Comparison of ENCODE assay signal across 25 cellular contexts in genomic region chr6:136658711-136659110, GRCh38.
DNase-seq lines count a peak whose midpoint lies in the region; ATAC-seq and TF ChIP-seq lines count a peak whose summit lies in the region.
"Had no signal": no experiment of that assay in that cellular context is flagged by ENCODE, and none has a peak within 500 bp of the region (broad histone marks: within the 10 kb centered on the region; RNA-seq: fewer than 3 reads in every experiment).

No MANE protein-coding gene starts in this region.

- no peaks in the 10 kb centered on the region for H3K4me1 Mint-ChIP-seq in activated T-cell treated with anti-CD3 and anti-CD28 coated beads, Interleukin-2, amount 50 U/mL, for 72 hours (ENCODE audit: low read depth)
- H3K4me1 Mint-ChIP-seq in activated T-cell treated with anti-CD3 and anti-CD28 coated beads, Interleukin-2, amount 50 U/mL, for 24 hours (ENCODE audit: low read depth), result no peaks in the 10 kb centered on the region
- H3K4me1 Mint-ChIP-seq: CD14-positive monocyte had no signal

- no peaks in the 10 kb centered on the region for H3K27me3 ChIP-seq in mesenchymal stem cell (ENCODE audit: control insufficient read depth in 1 of 2, insufficient read depth in 1 of 2, low read length in 2 of 2)
- H3K27me3 ChIP-seq in thyroid gland, result no peaks in the 10 kb centered on the region
- no peaks in the 10 kb centered on the region for H3K27me3 ChIP-seq in dorsolateral prefrontal cortex
- H3K27me3 ChIP-seq: BE2C; BLaER1 treated with 17β-estradiol and CSF1 and Interleukin-3, amounts not matched to agents 10 nM and 100 nM had no signal

- H3K18ac ChIP-seq in mesenchymal stem cell (ENCODE audit: low read depth in 1 of 2, low read length in 2 of 2), result no peak overlapping the region

- peak overlapping the region; percentile 10 for H3K27ac Mint-ChIP-seq in activated T-cell treated with anti-CD3 and anti-CD28 coated beads, Interleukin-2, amount 50 U/mL, for 72 hours
- H3K27ac Mint-ChIP-seq in activated T-cell treated with anti-CD3 and anti-CD28 coated beads, Interleukin-2, amount 50 U/mL, for 24 hours, result no peak overlapping the region
- H3K27ac Mint-ChIP-seq: CD4-positive, alpha-beta T cell had no signal

- peaks cover 2 to 4% of the 10 kb centered on the region in 2 donors for H3K36me3 Mint-ChIP-seq in activated T-cell treated with anti-CD3 and anti-CD28 coated beads, Interleukin-2, amount 50 U/mL, for 72 hours (ENCODE audit: insufficient read depth in 2 of 2)
- peaks cover 24% of the 10 kb centered on the region for H3K36me3 Mint-ChIP-seq in activated T-cell treated with anti-CD3 and anti-CD28 coated beads, Interleukin-2, amount 50 U/mL, for 24 hours (ENCODE audit: low read depth)

- WGBS in mesenchymal stem cell, result 100% methylated on average over 1 of the region's 2 CpGs
- 71 to 88% methylated on average over 2 of the region's 2 CpGs for WGBS in thyroid gland, 2 donors

- TF ChIP-seq CTCF in VCaP (conservative IDR thresholded peaks at IDR 0.05) (no peak), thyroid gland (IDR thresholded peaks at IDR 0.05) (no peak), dorsolateral prefrontal cortex (IDR thresholded peaks at IDR 0.05 in 54 of 56, conservative IDR thresholded peaks at IDR 0.05 in 2 of 56; ENCODE audit: low read depth in 1 of 56, partially characterized antibody in 56 of 56) (no peak)

- no peak overlapping the region for H3K14ac ChIP-seq in mesenchymal stem cell (ENCODE audit: low read length in 2 of 2)

- no peaks in the 10 kb centered on the region for H3K79me1 ChIP-seq in mesenchymal stem cell (replicated peaks; ENCODE audit: low read length, poor library complexity, severe bottlenecking)

- H3K4me3 Mint-ChIP-seq in activated T-cell treated with anti-CD3 and anti-CD28 coated beads, Interleukin-2, amount 50 U/mL, for 72 hours, result no peak overlapping the region
- no peak overlapping the region for H3K4me3 Mint-ChIP-seq in activated T-cell treated with anti-CD3 and anti-CD28 coated beads, Interleukin-2, amount 50 U/mL, for 24 hours
- H3K4me3 Mint-ChIP-seq: CD14-positive monocyte; CD4-positive, alpha-beta T cell; CD8-positive, alpha-beta memory T cell had no signal

- no peak overlapping the region for H3K9ac ChIP-seq in mesenchymal stem cell (ENCODE audit: low read length)
- H3K9ac ChIP-seq: BLaER1 treated with 17β-estradiol and CSF1 and Interleukin-3, amounts not matched to agents 10 nM and 100 nM; GM23248 had no signal

- no peak for DNase-seq in activated T-cell treated with anti-CD3 and anti-CD28 coated beads, Interleukin-2, amount 50 U/mL, for 72 hours
- DNase-seq in activated T-cell treated with anti-CD3 and anti-CD28 coated beads, Interleukin-2, amount 50 U/mL, for 24 hours, result no peak
- DNase-seq in mesenchymal stem cell, result no peak
- no peak for DNase-seq in thyroid gland
- no peak for DNase-seq in ureter (ENCODE audit: low spot score)
- no peak for DNase-seq in dorsolateral prefrontal cortex
- DNase-seq: 8988T; ACHN; AML-193; BE2C; CD4-positive, alpha-beta T cell; CD8-positive, alpha-beta memory T cell; DMS 273 treated with DMSO at 0.1 percent for 48 hours; DMS79; EL; GDM1; GM23248; H7; HCEC 1CT had no signal

- no peak overlapping the region for H2BK15ac ChIP-seq in mesenchymal stem cell (ENCODE audit: low read depth, poor library complexity, severe bottlenecking)

- no peaks in the 10 kb centered on the region for H3K9me3 Mint-ChIP-seq in activated T-cell treated with anti-CD3 and anti-CD28 coated beads, Interleukin-2, amount 50 U/mL, for 72 hours
- no peaks in the 10 kb centered on the region for H3K9me3 Mint-ChIP-seq in activated T-cell treated with anti-CD3 and anti-CD28 coated beads, Interleukin-2, amount 50 U/mL, for 24 hours
- H3K9me3 Mint-ChIP-seq: CD14-positive monocyte; CD4-positive, alpha-beta T cell; CD8-positive, alpha-beta memory T cell had no signal

- no peak for TF ChIP-seq POLR2A in thyroid gland (IDR thresholded peaks at IDR 0.05)

- H3K4me3 ChIP-seq in mesenchymal stem cell (ENCODE audit: insufficient read depth in 1 of 2, low read depth in 1 of 2, low read length in 2 of 2) (no peak overlapping the region), thyroid gland (replicated peaks in 1 of 3) (no peak overlapping the region), dorsolateral prefrontal cortex (no peak overlapping the region)
- H3K4me3 ChIP-seq: A549; BLaER1 treated with 17β-estradiol and CSF1 and Interleukin-3, amounts not matched to agents 10 nM and 100 nM; GM12878; GM23248 had no signal

- no peak overlapping the region for H3K4ac ChIP-seq in mesenchymal stem cell (ENCODE audit: low read depth in 1 of 2, low read length in 2 of 2)

- H3K4me2 ChIP-seq in mesenchymal stem cell (ENCODE audit: low read length, poor library complexity, severe bottlenecking), result no peak overlapping the region
- H3K4me2 ChIP-seq: A549; BLaER1 treated with 17β-estradiol and CSF1 and Interleukin-3, amounts not matched to agents 10 nM and 100 nM had no signal

- H3K27ac ChIP-seq in VCaP (peak overlapping the region; percentile 49), mesenchymal stem cell (ENCODE audit: low read length, poor library complexity, severe bottlenecking) (no peak overlapping the region), thyroid gland (peak overlapping the region in 2 of 3 donors; percentile 58 to 87), dorsolateral prefrontal cortex (no peak overlapping the region)
- H3K27ac ChIP-seq: A549; BLaER1 treated with 17β-estradiol and CSF1 and Interleukin-3, amounts not matched to agents 10 nM and 100 nM; GM23248 had no signal

- no peaks in the 10 kb centered on the region for H3K9me3 ChIP-seq in mesenchymal stem cell (ENCODE audit: control insufficient read depth, low read length)
- no peaks in the 10 kb centered on the region for H3K9me3 ChIP-seq in thyroid gland
- H3K9me3 ChIP-seq: A549; BE2C; BLaER1 treated with 17β-estradiol and CSF1 and Interleukin-3, amounts not matched to agents 10 nM and 100 nM had no signal

- H3K36me3 ChIP-seq in mesenchymal stem cell (ENCODE audit: control insufficient read depth in 1 of 2, insufficient read depth in 2 of 2, low read depth in 1 of 2, low read length in 2 of 2), result no peaks in the 10 kb centered on the region
- H3K36me3 ChIP-seq in thyroid gland, result no peaks in the 10 kb centered on the region
- H3K36me3 ChIP-seq: BE2C had no signal

- H4K8ac ChIP-seq in mesenchymal stem cell (ENCODE audit: low read length), result peak overlapping the region; percentile 50

- H2AK5ac ChIP-seq in mesenchymal stem cell (ENCODE audit: low read length, severe bottlenecking), result no peak overlapping the region

- intact Hi-C loops in thyroid gland (cut with DNase I) (no loop called here), dorsolateral prefrontal cortex (cut with DNase I) (no loop called here)

- no peak for ATAC-seq in activated T-cell treated with anti-CD3 and anti-CD28 coated beads, Interleukin-2, amount 50 U/mL, for 72 hours (replicated peaks in 1 of 2)
- ATAC-seq in GM18861 (IDR thresholded peaks at IDR 0.05; ENCODE audit: unreplicated experiment), result no peak
- ATAC-seq: A549, GM12878 had no signal

- no peak overlapping the region for H2BK5ac ChIP-seq in mesenchymal stem cell (ENCODE audit: low read depth, low read length, poor library complexity, severe bottlenecking)

- no peak overlapping the region for H2BK120ac ChIP-seq in mesenchymal stem cell (ENCODE audit: low read depth, low read length)

- H3K4me1 ChIP-seq in mesenchymal stem cell (ENCODE audit: control insufficient read depth, insufficient read depth, low read depth, low read length) (peaks cover 1% of the 10 kb centered on the region), thyroid gland (peaks cover 10 to 13% of the 10 kb centered on the region in 2 donors)
- H3K4me1 ChIP-seq: A549, BE2C had no signal

- no peak overlapping the region for H2AFZ ChIP-seq in mesenchymal stem cell (ENCODE audit: low read depth, low read length)
- H2AFZ ChIP-seq: GM23248 had no signal

- no peak overlapping the region for H2BK12ac ChIP-seq in mesenchymal stem cell (ENCODE audit: low read length in 2 of 2)

- no peak overlapping the region for H4K91ac ChIP-seq in mesenchymal stem cell (ENCODE audit: low read length)

- no peaks in the 10 kb centered on the region for H3K27me3 Mint-ChIP-seq in activated T-cell treated with anti-CD3 and anti-CD28 coated beads, Interleukin-2, amount 50 U/mL, for 72 hours (ENCODE audit: low read depth)
- no peaks in the 10 kb centered on the region for H3K27me3 Mint-ChIP-seq in activated T-cell treated with anti-CD3 and anti-CD28 coated beads, Interleukin-2, amount 50 U/mL, for 24 hours
- H3K27me3 Mint-ChIP-seq: CD4-positive, alpha-beta T cell; CD8-positive, alpha-beta memory T cell had no signal

- H3K23ac ChIP-seq in mesenchymal stem cell (ENCODE audit: low read length in 2 of 2), result no peak overlapping the region

Comparison
In these comparisons a context has a peak if more than half of its experiments do, and no peak if none do; other contexts are left out.
1. H3K27ac ChIP-seq: peak in VCaP (single experiment) and thyroid gland (2 of 3); none in mesenchymal stem cell (single experiment) and dorsolateral prefrontal cortex (0 of 59).